Comparison of ENCODE assay signal across 1 cellular context in genomic region chr10:114458216-114458615, GRCh38.
TF ChIP-seq lines count a peak whose summit lies in the region.

No MANE protein-coding gene starts in this region.

TF ChIP-seq in GM12878, 131 proteins besides CTCF, POLR2A, EP300 and RAD21 (continued from another document):
- TF ChIP-seq BCL3 (IDR thresholded peaks at IDR 0.05; ENCODE audit: borderline replicate concordance, insufficient read depth, low read depth, low read length, poor library complexity, severe bottlenecking): no peak
